1 cellular context compared by ENCODE assay signal in the genomic region with DNA sequence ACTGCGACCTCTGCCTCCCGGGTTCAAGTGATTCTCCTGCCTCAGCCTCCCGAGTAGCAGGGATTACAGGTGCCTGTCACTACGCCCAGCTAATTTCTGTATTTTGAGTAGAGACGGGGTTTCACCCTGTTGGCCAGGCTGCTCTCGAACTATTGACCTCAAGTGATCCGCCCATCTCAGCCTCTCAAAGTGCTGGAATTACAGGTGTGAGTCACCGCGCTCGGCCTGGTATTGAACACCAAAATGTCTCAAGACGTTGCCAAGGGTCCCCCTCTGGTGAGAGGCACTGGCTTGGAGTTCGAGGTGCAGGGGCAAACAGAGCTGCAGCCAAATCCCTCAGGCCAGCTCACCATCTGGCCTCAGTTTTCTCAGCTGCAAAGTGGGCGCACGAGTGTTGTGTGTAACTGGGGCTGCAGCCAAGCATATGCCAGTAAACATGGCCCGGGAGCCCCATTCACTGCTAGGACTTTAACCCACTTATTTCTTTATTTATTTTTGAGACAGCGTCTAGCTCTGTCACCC.
TF ChIP-seq lines count a peak whose summit lies in the region.

No MANE protein-coding gene starts in this region.

TF ChIP-seq in K562, 482 proteins besides CTCF, POLR2A, EP300 and RAD21:
- TF ChIP-seq ADNP (tag; IDR thresholded peaks at IDR 0.05) (peak; percentile 50; the same call in 1 of the 2 replicates), RBM25 (IDR thresholded peaks at IDR 0.05; ENCODE audit: low read depth, low read length, severe bottlenecking) (peak; percentile 85), SMARCA5 (IDR thresholded peaks at IDR 0.05) (peak; percentile 38; the same call in 1 of the 2 replicates), EWSR1 (IDR thresholded peaks at IDR 0.05; ENCODE audit: borderline replicate concordance, low read depth, partially characterized antibody) (no peak), NELFE (IDR thresholded peaks at IDR 0.05; ENCODE audit: insufficient read depth, insufficient read length) (no peak), MTF1 (CRISPR knock-in tag; IDR thresholded peaks at IDR 0.05; ENCODE audit: borderline replicate concordance) (no peak), ZFP36 (IDR thresholded peaks at IDR 0.05; ENCODE audit: low read depth, low read length, partially characterized antibody) (no peak), PHF20 (IDR thresholded peaks at IDR 0.05; ENCODE audit: partially characterized antibody) (peak; percentile 31), KLF16 (IDR thresholded peaks at IDR 0.05) (no peak), HDAC2 (IDR thresholded peaks at IDR 0.05) (0 out of 2 replicates have a peak, but pooled peaks have one; percentile 57), BCOR (IDR thresholded peaks at IDR 0.05) (peak; percentile 91), CHD4 (IDR thresholded peaks at IDR 0.05; ENCODE audit: insufficient read depth, insufficient replicate concordance, low read depth, low read length, poor library complexity, severe bottlenecking) (peak; percentile 71), CBX8 (IDR thresholded peaks at IDR 0.05; ENCODE audit: borderline replicate concordance, extremely low read depth, low read depth, low read length, poor library complexity, severe bottlenecking) (no peak), MAFG (tag; conservative IDR thresholded peaks at IDR 0.05) (no peak), CBX1 (IDR thresholded peaks at IDR 0.05; ENCODE audit: low read depth) (0 out of 2 replicates have a peak, but pooled peaks have one; percentile 29), KDM1A (IDR thresholded peaks at IDR 0.05) (peak; percentile 55 to 82; a peak in 3 of 4 replicates), RCOR1 (IDR thresholded peaks at IDR 0.05; ENCODE audit: borderline replicate concordance in 1 of 2, low read depth in 2 of 2, low read length in 2 of 2) (peak in 1 of 2 experiments; percentile 53; a peak in 1 of 4 replicates), KDM2B (CRISPR knock-in tag; IDR thresholded peaks at IDR 0.05) (no peak), CEBPG (CRISPR knock-in tag; IDR thresholded peaks at IDR 0.05) (no peak), CEBPG (tag; conservative IDR thresholded peaks at IDR 0.05 in 1 of 2, IDR thresholded peaks at IDR 0.05 in 1 of 2) (no peak), CBX3 (IDR thresholded peaks at IDR 0.05; ENCODE audit: borderline replicate concordance in 1 of 2, low read length in 2 of 2) (0 out of 3 replicates have a peak, but pooled peaks of 1 of the 2 experiments have one; percentile 23)
- TF ChIP-seq, protein P1, sequence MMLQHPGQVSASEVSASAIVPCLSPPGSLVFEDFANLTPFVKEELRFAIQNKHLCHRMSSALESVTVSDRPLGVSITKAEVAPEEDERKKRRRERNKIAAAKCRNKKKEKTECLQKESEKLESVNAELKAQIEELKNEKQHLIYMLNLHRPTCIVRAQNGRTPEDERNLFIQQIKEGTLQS (IDR thresholded peaks at IDR 0.05) = peak; percentile 22; the same call in 1 of the 2 replicates
- TF ChIP-seq, protein P1 (CRISPR knock-in tag; conservative IDR thresholded peaks at IDR 0.05) = no peak
- TF ChIP-seq, protein P2, sequence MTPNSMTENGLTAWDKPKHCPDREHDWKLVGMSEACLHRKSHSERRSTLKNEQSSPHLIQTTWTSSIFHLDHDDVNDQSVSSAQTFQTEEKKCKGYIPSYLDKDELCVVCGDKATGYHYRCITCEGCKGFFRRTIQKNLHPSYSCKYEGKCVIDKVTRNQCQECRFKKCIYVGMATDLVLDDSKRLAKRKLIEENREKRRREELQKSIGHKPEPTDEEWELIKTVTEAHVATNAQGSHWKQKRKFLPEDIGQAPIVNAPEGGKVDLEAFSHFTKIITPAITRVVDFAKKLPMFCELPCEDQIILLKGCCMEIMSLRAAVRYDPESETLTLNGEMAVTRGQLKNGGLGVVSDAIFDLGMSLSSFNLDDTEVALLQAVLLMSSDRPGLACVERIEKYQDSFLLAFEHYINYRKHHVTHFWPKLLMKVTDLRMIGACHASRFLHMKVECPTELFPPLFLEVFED (CRISPR knock-in tag; conservative IDR thresholded peaks at IDR 0.05) = no peak
